ENCODE assay signal across 8 cellular contexts in the genomic region with DNA sequence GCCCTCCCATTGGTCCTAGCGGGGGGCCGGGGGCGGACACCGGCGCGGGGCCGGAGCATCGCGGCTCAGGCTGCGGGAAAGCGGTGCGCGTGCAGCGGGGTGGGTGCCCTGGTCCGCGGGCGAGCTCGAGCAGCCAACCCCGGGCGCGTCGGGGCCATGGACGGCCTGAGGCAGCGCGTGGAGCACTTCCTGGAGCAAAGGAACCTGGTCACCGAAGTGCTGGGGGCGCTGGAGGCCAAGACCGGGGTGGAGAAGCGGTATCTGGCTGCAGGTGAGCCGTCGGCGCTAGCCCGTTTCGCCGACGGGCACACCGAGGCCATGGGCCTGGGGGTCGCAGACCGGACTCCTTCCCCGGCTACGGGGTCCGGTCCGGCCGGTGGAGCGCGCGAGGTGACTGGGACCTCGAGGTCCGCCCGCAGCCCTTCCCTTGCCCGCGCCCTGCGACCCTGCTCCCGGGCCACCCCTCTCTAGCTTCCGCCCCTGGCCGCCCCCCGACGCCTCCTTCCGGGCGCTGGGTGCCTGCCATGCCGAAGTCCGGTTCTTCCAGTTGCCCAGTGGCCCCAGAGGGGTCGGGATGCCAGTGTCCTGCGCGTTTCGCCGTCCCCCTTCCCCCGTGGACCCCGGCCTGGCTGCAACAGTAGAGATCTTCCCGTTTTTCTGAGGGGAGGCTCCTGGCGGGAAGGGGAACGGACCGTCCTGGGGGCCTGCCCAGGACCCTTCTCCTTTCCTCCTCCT. TPM values are rescaled to one million over a fixed set of nuclear protein-coding genes. Genes with fewer than 3 reads are reported as not detected.
A peak's percentile ranks its signal among the peaks of the same experiment; 100 is the strongest.
DNase-seq lines count a peak whose midpoint lies in the region; ATAC-seq, FAIRE-seq and TF ChIP-seq lines count a peak whose summit lies in the region.

REEP6 (plus strand) TSS at position 68 of the 735 bp plus-strand sequence; CDS start at position 157, 89 bp downstream.

- peak within 1 kb of the TSS; percentile 84 for H3K4me3 Mint-ChIP-seq in activated CD4-positive, alpha-beta T cell treated with anti-CD3 and anti-CD28 coated beads, Interleukin-2, amount 10 ng/mL, durations not matched to agents 7 days and 5 days

- H3K27ac Mint-ChIP-seq in activated CD4-positive, alpha-beta T cell treated with anti-CD3 and anti-CD28 coated beads, Interleukin-2, amount 10 ng/mL, durations not matched to agents 7 days and 5 days = peak within 1 kb of the TSS; percentile 85

- H3K9me3 Mint-ChIP-seq in activated CD4-positive, alpha-beta T cell treated with anti-CD3 and anti-CD28 coated beads, Interleukin-2, amount 10 ng/mL, durations not matched to agents 7 days and 5 days = no peaks in the 10 kb centered on the region

- in situ Hi-C loops in HepG2 (cut with HindIII; ENCODE audit: extremely low pct_ligation_motif_present, low pct_unique_long_range_greater_than_20kb) = no loop called here

- H3K27me3 Mint-ChIP-seq in activated CD4-positive, alpha-beta T cell treated with anti-CD3 and anti-CD28 coated beads, Interleukin-2, amount 10 ng/mL, durations not matched to agents 7 days and 5 days = peaks cover 15% of the 10 kb centered on the region

- H3K4me1 Mint-ChIP-seq in activated CD4-positive, alpha-beta T cell treated with anti-CD3 and anti-CD28 coated beads, Interleukin-2, amount 10 ng/mL, durations not matched to agents 7 days and 5 days = peaks cover 16% of the 10 kb centered on the region

- DNase-seq in activated CD4-positive, alpha-beta T cell treated with anti-CD3 and anti-CD28 coated beads, Interleukin-2, amount 10 ng/mL, durations not matched to agents 7 days and 5 days = no peak
- DNase-seq in activated CD4-positive, alpha-beta T cell treated with anti-CD3 and anti-CD28 coated beads, Interleukin-2, amount 50 U/mL, for 1 hour = no peak
- DNase-seq in HepG2 (ENCODE audit: low spot score) = no peak
- no peak for DNase-seq in thyroid gland
- no peak for DNase-seq in GM10248 (ENCODE audit: extremely low spot score)
- no peak for DNase-seq in cortex of kidney (lab: John Stamatoyannopoulos, UW)

- H3K4me1 ChIP-seq in HepG2 (ENCODE audit: insufficient read depth, low read length) (peaks cover 46% of the 10 kb centered on the region), thyroid gland (peaks cover 12 to 14% of the 10 kb centered on the region in 2 donors)

- BruUV-seq in HepG2 (replicated peaks; lab: Mats Ljungman, UMichigan) = TSS peak; percentile 63

- no peaks in the 10 kb centered on the region for H3K27me3 ChIP-seq in HepG2 (ENCODE audit: control insufficient read depth in 1 of 2, insufficient read depth in 2 of 2, low read length in 2 of 2)
- H3K27me3 ChIP-seq in thyroid gland = no peaks in the 10 kb centered on the region

- peak within 1 kb of the TSS; percentile 72 to 85 (median 77) for H3K4me3 ChIP-seq in HepG2 (replicated peaks in 1 of 3; ENCODE audit: insufficient read depth in 1 of 3, low read depth in 2 of 3, low read length in 3 of 3)
- H3K4me3 ChIP-seq in thyroid gland (replicated peaks in 1 of 3) = peak within 1 kb of the TSS in 2 of 3 donors; percentile 42 to 47

- POLR2A ChIA-PET in activated CD4-positive, alpha-beta T cell treated with anti-CD3 and anti-CD28 coated beads, Interleukin-2, amount 10 ng/mL, durations not matched to agents 7 days and 5 days (lab: Charles Lee) = no interaction called here
- POLR2A ChIA-PET in HepG2 (lab: Yijun Ruan, JAX) (interaction anchor here (0.6 to 3.6 kb wide), 13 partner anchors 10 to 222 kb away, joined by 3 to 34 read pairs (median 4); partner anchors contain the start of gene CIRBP), GM10248 (lab: Yijun Ruan, JAX) (interaction anchor here (0.9 to 1.3 kb wide), 2 partner anchors 47 to 985 kb away, joined by 4 to 5 read pairs; no protein-coding TSS in a partner anchor)

- 2 to 5% (median 3%) methylated on average over 64 to 73 of the region's 73 CpGs for WGBS in adipose tissue, 3 donors
- under 1% methylated on average over 24 of the region's 73 CpGs for WGBS in HepG2 (ENCODE audit: low lambda C conversion rate)
- WGBS in thyroid gland, 2 donors = 3 to 6% methylated on average over 11 of the region's 73 CpGs

- intact Hi-C loops in HepG2 (cut with micrococcal nuclease; ENCODE audit: unreplicated experiment) = no loop called here
- intact Hi-C loops in thyroid gland (cut with DNase I) = no loop called here

- TF ChIP-seq CTCF in HepG2 (CRISPR knock-in tag; IDR thresholded peaks at IDR 0.05) = 0 out of 2 replicates have a peak, but pooled peaks have one; percentile 2
- no peak for TF ChIP-seq CTCF in thyroid gland (IDR thresholded peaks at IDR 0.05)
- TF ChIP-seq CTCF in GM10248 (IDR thresholded peaks at IDR 0.05; ENCODE audit: control extremely low read depth, extremely low read depth, low read depth, missing control alignments) = no peak

- no peaks in the 10 kb centered on the region for H4K20me1 ChIP-seq in HepG2 (ENCODE audit: insufficient read depth, low read length)

- H2AFZ ChIP-seq in HepG2 (ENCODE audit: low read length) = peak within 1 kb of the TSS; percentile 79

- ATAC-seq in HepG2 (peak; percentile 3; the same call in 2 of the 3 replicates), GM19452 (IDR thresholded peaks at IDR 0.05; ENCODE audit: unreplicated experiment) (no peak)

- TF ChIP-seq EP300 in HepG2 (IDR thresholded peaks at IDR 0.05; ENCODE audit: low read depth in 2 of 2, low read length in 2 of 2) (no peak), HepG2 (CRISPR knock-in tag; IDR thresholded peaks at IDR 0.05; ENCODE audit: borderline replicate concordance) (no peak)

- CTCF ChIA-PET in activated CD4-positive, alpha-beta T cell treated with anti-CD3 and anti-CD28 coated beads, Interleukin-2, amount 10 ng/mL, durations not matched to agents 7 days and 5 days (lab: Charles Lee) = interaction anchor here (0.6 to 3.1 kb wide), 5 partner anchors 11 to 175 kb away, joined by 3 to 8 read pairs (median 3); no protein-coding TSS in a partner anchor
- CTCF ChIA-PET in HepG2 (lab: Yijun Ruan, JAX; ENCODE audit: low intra/inter-chr PET ratio, low total read pairs) = no interaction called here
- CTCF ChIA-PET in GM10248 (lab: Yijun Ruan, JAX) = interaction anchor here (0.7 to 1.6 kb wide), 3 partner anchors 13 to 335 kb away, joined by 3 to 4 read pairs (median 4); no protein-coding TSS in a partner anchor

- H3K36me3 ChIP-seq in HepG2 (replicated peaks in 1 of 2; ENCODE audit: control insufficient read depth in 1 of 2, insufficient read depth in 2 of 2, low read length in 2 of 2) = no peaks in the 10 kb centered on the region
- no peaks in the 10 kb centered on the region for H3K36me3 ChIP-seq in thyroid gland

- peak; percentile 72 for TF ChIP-seq RAD21 in HepG2 (CRISPR knock-in tag; IDR thresholded peaks at IDR 0.05)

- H3K36me3 Mint-ChIP-seq in activated CD4-positive, alpha-beta T cell treated with anti-CD3 and anti-CD28 coated beads, Interleukin-2, amount 10 ng/mL, durations not matched to agents 7 days and 5 days (ENCODE audit: low read depth) = no peaks in the 10 kb centered on the region

- H3K27ac ChIP-seq in adipose tissue (ENCODE audit: low read depth, low read length) (no peak within 1 kb of the TSS), HepG2 (ENCODE audit: extremely low read length, insufficient read depth, low read length) (peak within 1 kb of the TSS; percentile 68), thyroid gland (peak within 1 kb of the TSS in 2 of 3 donors; percentile 2 to 26)

- FAIRE-seq in HepG2 (lab: Jason Lieb, UNC) = no peak

- H3K9me3 ChIP-seq in HepG2 (ENCODE audit: low read length) (no peaks in the 10 kb centered on the region), thyroid gland (no peaks in the 10 kb centered on the region)

- peak within 1 kb of the TSS; percentile 77 for H3K9ac ChIP-seq in HepG2 (ENCODE audit: insufficient read depth, low read depth, low read length)

- peaks cover 6% of the 10 kb centered on the region for H3K79me2 ChIP-seq in HepG2 (ENCODE audit: insufficient read depth, low read length)

- peak; percentile 50 to 96; a peak in 3 of 4 replicates for TF ChIP-seq POLR2A in HepG2 (IDR thresholded peaks at IDR 0.05; ENCODE audit: insufficient read depth in 1 of 2, low read depth in 2 of 2, low read length in 2 of 2)
- peak in 1 of 2 donors; percentile 38 for TF ChIP-seq POLR2A in thyroid gland (IDR thresholded peaks at IDR 0.05)

- peak within 1 kb of the TSS; percentile 94 for H3K4me2 ChIP-seq in HepG2 (ENCODE audit: low read depth, low read length)

RNA-seq across cellular contexts. Expression of gene REEP6, which starts in this region (rescaled TPM):
- 1 to 10 TPM; 1.6 to 1.8 TPM for total RNA-seq in activated CD4-positive, alpha-beta T cell treated with anti-CD3 and anti-CD28 coated beads, Interleukin-2, amount 10 ng/mL, durations not matched to agents 7 days and 5 days
- polyA plus RNA-seq in adipose tissue = 10 to 100 TPM in 2 of 3 donors, 1 to 10 TPM in 1; 5.5 to 30.5 (median 12.5) TPM
- total RNA-seq in HepG2 (2016; rRNA removed; fragmentation: Illumina TruSeq; extraction: Trizol) = 15.6 and 28.8 TPM in 2 replicates
- 21.2 and 31.3 TPM in 2 replicates for total RNA-seq in HepG2 (2016; cell fraction: cytosol; rRNA removed; fragmentation: Illumina TruSeq; extraction: Trizol; ENCODE audit: low read depth)
- 13.3 and 31.5 TPM in 2 replicates for total RNA-seq in HepG2 (2016; cell fraction: insoluble cytoplasmic fraction; rRNA removed; fragmentation: Illumina TruSeq; extraction: Trizol)
- total RNA-seq in HepG2 (2016; cell fraction: membrane; rRNA removed; fragmentation: Illumina TruSeq; extraction: Trizol) = 21.8 and 29.6 TPM in 2 replicates
- total RNA-seq in HepG2 (2016; cell fraction: nucleus; rRNA removed; fragmentation: Illumina TruSeq; extraction: Trizol) = 22.0 and 24.7 TPM in 2 replicates
- polyA plus RNA-seq in HepG2 (2011; rRNA removed) = 10.0 and 17.3 TPM in 2 replicates
- polyA plus RNA-seq in HepG2 (2011; cell fraction: cytosol; rRNA removed) = 10.9 and 13.3 TPM in 2 replicates
- polyA plus RNA-seq in HepG2 (2011; cell fraction: nucleus; rRNA removed) = 15.2 and 19.3 TPM in 2 replicates
- 31.7 and 32.2 TPM in 2 replicates for polyA plus RNA-seq in HepG2 (2012)
- polyA plus RNA-seq in HepG2 (2016; cell fraction: cytosol; fragmentation: Illumina TruSeq; extraction: Trizol; ENCODE audit: low read depth) = 40.3 and 49.6 TPM in 2 replicates
- 23.2 and 29.9 TPM in 2 replicates for polyA plus RNA-seq in HepG2 (2016; cell fraction: insoluble cytoplasmic fraction; fragmentation: Illumina TruSeq; extraction: Trizol; ENCODE audit: low read depth)
- 43.0 and 49.7 TPM in 2 replicates for polyA plus RNA-seq in HepG2 (2016; cell fraction: membrane; fragmentation: Illumina TruSeq; extraction: Trizol; ENCODE audit: low read depth)
- 65.9 and 70.0 TPM in 2 replicates for polyA plus RNA-seq in HepG2 (2016; cell fraction: nucleus; fragmentation: Illumina TruSeq; extraction: Trizol; ENCODE audit: insufficient read depth, low read depth)
- 7.1 and 14.8 TPM in 2 replicates for polyA minus RNA-seq in HepG2 (2011; rRNA and poly(A)+ RNA removed; ENCODE audit: low replicate concordance)
- 12.4 and 14.4 TPM in 2 replicates for polyA minus RNA-seq in HepG2 (2011; cell fraction: cytosol; rRNA and poly(A)+ RNA removed)
- 3.5 and 3.6 TPM in 2 replicates for polyA minus RNA-seq in HepG2 (2011; cell fraction: nucleus; rRNA and poly(A)+ RNA removed)
- 1 to 10 TPM; 4.2 to 8.5 (median 5.9) TPM for total RNA-seq in thyroid gland
